ENCODE assay signal across 1 cellular context in genomic region chr11:131815631-131816030, GRCh38.
TF ChIP-seq lines count a peak whose summit lies in the region.

No MANE protein-coding gene starts in this region.

TF ChIP-seq in GM23338, 12 proteins besides CTCF, POLR2A, EP300 and RAD21:
- TF ChIP-seq, protein P1, sequence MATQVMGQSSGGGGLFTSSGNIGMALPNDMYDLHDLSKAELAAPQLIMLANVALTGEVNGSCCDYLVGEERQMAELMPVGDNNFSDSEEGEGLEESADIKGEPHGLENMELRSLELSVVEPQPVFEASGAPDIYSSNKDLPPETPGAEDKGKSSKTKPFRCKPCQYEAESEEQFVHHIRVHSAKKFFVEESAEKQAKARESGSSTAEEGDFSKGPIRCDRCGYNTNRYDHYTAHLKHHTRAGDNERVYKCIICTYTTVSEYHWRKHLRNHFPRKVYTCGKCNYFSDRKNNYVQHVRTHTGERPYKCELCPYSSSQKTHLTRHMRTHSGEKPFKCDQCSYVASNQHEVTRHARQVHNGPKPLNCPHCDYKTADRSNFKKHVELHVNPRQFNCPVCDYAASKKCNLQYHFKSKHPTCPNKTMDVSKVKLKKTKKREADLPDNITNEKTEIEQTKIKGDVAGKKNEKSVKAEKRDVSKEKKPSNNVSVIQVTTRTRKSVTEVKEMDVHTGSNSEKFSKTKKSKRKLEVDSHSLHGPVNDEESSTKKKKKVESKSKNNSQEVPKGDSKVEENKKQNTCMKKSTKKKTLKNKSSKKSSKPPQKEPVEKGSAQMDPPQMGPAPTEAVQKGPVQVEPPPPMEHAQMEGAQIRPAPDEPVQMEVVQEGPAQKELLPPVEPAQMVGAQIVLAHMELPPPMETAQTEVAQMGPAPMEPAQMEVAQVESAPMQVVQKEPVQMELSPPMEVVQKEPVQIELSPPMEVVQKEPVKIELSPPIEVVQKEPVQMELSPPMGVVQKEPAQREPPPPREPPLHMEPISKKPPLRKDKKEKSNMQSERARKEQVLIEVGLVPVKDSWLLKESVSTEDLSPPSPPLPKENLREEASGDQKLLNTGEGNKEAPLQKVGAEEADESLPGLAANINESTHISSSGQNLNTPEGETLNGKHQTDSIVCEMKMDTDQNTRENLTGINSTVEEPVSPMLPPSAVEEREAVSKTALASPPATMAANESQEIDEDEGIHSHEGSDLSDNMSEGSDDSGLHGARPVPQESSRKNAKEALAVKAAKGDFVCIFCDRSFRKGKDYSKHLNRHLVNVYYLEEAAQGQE (IDR thresholded peaks at IDR 0.05; ENCODE audit: unreplicated experiment) = no peak
- TF ChIP-seq NANOG (IDR thresholded peaks at IDR 0.05; ENCODE audit: borderline replicate concordance) (no peak), JUNB (IDR thresholded peaks at IDR 0.05; ENCODE audit: unreplicated experiment) (no peak), EZH2phosphoT487 (IDR thresholded peaks at IDR 0.05; ENCODE audit: unreplicated experiment) (no peak), CREB1 (CRISPR knock-in tag; IDR thresholded peaks at IDR 0.05; ENCODE audit: low read depth) (no peak), STAT1 (IDR thresholded peaks at IDR 0.05; ENCODE audit: unreplicated experiment) (no peak), ZNF331 (CRISPR knock-in tag; IDR thresholded peaks at IDR 0.05; ENCODE audit: low read depth) (no peak), ZNF114 (CRISPR knock-in tag; IDR thresholded peaks at IDR 0.05) (no peak), POLR2AphosphoS5 (IDR thresholded peaks at IDR 0.05; ENCODE audit: low read depth) (no peak), EZH2 (IDR thresholded peaks at IDR 0.05; ENCODE audit: low read depth, unreplicated experiment) (no peak), ZNF462 (CRISPR knock-in tag; IDR thresholded peaks at IDR 0.05) (no peak)
- TF ChIP-seq, protein P2, sequence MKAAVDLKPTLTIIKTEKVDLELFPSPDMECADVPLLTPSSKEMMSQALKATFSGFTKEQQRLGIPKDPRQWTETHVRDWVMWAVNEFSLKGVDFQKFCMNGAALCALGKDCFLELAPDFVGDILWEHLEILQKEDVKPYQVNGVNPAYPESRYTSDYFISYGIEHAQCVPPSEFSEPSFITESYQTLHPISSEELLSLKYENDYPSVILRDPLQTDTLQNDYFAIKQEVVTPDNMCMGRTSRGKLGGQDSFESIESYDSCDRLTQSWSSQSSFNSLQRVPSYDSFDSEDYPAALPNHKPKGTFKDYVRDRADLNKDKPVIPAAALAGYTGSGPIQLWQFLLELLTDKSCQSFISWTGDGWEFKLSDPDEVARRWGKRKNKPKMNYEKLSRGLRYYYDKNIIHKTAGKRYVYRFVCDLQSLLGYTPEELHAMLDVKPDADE (IDR thresholded peaks at IDR 0.05) = no peak
TF ChIP-seq in GM23338: peak in this region for 0.
